ENCODE assay signal across 2 cellular contexts in the genomic region with DNA sequence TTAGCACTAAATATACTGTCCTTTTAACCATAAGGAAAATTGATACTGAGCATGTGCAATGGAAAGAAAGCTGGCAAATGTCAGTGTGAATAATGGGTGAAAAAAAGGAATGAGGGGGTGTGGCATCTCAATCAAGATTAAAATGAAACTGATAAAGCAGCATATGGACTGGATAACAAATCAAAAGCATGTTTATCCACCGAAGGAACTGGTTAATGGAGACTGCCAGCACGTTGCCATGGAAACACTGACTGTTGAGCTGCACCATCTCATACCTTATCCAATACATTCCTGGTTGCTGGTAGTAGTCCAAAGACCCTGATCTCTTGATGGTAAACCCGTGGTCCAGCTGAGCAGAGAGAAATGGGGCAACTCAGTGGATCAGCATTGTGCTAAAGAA.
TF ChIP-seq lines count a peak whose summit lies in the region.

No MANE protein-coding gene starts in this region.

TF ChIP-seq in GM23338, 12 proteins besides CTCF, POLR2A, EP300 and RAD21 (continued from another document):
- TF ChIP-seq EZH2phosphoT487 (IDR thresholded peaks at IDR 0.05; ENCODE audit: unreplicated experiment) (no peak), NANOG (IDR thresholded peaks at IDR 0.05; ENCODE audit: borderline replicate concordance) (no peak), ZNF114 (CRISPR knock-in tag; IDR thresholded peaks at IDR 0.05) (no peak), ZNF331 (CRISPR knock-in tag; IDR thresholded peaks at IDR 0.05; ENCODE audit: low read depth) (no peak), CREB1 (CRISPR knock-in tag; IDR thresholded peaks at IDR 0.05; ENCODE audit: low read depth) (no peak)
- TF ChIP-seq, protein P1, sequence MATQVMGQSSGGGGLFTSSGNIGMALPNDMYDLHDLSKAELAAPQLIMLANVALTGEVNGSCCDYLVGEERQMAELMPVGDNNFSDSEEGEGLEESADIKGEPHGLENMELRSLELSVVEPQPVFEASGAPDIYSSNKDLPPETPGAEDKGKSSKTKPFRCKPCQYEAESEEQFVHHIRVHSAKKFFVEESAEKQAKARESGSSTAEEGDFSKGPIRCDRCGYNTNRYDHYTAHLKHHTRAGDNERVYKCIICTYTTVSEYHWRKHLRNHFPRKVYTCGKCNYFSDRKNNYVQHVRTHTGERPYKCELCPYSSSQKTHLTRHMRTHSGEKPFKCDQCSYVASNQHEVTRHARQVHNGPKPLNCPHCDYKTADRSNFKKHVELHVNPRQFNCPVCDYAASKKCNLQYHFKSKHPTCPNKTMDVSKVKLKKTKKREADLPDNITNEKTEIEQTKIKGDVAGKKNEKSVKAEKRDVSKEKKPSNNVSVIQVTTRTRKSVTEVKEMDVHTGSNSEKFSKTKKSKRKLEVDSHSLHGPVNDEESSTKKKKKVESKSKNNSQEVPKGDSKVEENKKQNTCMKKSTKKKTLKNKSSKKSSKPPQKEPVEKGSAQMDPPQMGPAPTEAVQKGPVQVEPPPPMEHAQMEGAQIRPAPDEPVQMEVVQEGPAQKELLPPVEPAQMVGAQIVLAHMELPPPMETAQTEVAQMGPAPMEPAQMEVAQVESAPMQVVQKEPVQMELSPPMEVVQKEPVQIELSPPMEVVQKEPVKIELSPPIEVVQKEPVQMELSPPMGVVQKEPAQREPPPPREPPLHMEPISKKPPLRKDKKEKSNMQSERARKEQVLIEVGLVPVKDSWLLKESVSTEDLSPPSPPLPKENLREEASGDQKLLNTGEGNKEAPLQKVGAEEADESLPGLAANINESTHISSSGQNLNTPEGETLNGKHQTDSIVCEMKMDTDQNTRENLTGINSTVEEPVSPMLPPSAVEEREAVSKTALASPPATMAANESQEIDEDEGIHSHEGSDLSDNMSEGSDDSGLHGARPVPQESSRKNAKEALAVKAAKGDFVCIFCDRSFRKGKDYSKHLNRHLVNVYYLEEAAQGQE (IDR thresholded peaks at IDR 0.05; ENCODE audit: unreplicated experiment): no peak
- TF ChIP-seq, protein P2, sequence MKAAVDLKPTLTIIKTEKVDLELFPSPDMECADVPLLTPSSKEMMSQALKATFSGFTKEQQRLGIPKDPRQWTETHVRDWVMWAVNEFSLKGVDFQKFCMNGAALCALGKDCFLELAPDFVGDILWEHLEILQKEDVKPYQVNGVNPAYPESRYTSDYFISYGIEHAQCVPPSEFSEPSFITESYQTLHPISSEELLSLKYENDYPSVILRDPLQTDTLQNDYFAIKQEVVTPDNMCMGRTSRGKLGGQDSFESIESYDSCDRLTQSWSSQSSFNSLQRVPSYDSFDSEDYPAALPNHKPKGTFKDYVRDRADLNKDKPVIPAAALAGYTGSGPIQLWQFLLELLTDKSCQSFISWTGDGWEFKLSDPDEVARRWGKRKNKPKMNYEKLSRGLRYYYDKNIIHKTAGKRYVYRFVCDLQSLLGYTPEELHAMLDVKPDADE (IDR thresholded peaks at IDR 0.05): no peak
- TF ChIP-seq, protein P3, sequence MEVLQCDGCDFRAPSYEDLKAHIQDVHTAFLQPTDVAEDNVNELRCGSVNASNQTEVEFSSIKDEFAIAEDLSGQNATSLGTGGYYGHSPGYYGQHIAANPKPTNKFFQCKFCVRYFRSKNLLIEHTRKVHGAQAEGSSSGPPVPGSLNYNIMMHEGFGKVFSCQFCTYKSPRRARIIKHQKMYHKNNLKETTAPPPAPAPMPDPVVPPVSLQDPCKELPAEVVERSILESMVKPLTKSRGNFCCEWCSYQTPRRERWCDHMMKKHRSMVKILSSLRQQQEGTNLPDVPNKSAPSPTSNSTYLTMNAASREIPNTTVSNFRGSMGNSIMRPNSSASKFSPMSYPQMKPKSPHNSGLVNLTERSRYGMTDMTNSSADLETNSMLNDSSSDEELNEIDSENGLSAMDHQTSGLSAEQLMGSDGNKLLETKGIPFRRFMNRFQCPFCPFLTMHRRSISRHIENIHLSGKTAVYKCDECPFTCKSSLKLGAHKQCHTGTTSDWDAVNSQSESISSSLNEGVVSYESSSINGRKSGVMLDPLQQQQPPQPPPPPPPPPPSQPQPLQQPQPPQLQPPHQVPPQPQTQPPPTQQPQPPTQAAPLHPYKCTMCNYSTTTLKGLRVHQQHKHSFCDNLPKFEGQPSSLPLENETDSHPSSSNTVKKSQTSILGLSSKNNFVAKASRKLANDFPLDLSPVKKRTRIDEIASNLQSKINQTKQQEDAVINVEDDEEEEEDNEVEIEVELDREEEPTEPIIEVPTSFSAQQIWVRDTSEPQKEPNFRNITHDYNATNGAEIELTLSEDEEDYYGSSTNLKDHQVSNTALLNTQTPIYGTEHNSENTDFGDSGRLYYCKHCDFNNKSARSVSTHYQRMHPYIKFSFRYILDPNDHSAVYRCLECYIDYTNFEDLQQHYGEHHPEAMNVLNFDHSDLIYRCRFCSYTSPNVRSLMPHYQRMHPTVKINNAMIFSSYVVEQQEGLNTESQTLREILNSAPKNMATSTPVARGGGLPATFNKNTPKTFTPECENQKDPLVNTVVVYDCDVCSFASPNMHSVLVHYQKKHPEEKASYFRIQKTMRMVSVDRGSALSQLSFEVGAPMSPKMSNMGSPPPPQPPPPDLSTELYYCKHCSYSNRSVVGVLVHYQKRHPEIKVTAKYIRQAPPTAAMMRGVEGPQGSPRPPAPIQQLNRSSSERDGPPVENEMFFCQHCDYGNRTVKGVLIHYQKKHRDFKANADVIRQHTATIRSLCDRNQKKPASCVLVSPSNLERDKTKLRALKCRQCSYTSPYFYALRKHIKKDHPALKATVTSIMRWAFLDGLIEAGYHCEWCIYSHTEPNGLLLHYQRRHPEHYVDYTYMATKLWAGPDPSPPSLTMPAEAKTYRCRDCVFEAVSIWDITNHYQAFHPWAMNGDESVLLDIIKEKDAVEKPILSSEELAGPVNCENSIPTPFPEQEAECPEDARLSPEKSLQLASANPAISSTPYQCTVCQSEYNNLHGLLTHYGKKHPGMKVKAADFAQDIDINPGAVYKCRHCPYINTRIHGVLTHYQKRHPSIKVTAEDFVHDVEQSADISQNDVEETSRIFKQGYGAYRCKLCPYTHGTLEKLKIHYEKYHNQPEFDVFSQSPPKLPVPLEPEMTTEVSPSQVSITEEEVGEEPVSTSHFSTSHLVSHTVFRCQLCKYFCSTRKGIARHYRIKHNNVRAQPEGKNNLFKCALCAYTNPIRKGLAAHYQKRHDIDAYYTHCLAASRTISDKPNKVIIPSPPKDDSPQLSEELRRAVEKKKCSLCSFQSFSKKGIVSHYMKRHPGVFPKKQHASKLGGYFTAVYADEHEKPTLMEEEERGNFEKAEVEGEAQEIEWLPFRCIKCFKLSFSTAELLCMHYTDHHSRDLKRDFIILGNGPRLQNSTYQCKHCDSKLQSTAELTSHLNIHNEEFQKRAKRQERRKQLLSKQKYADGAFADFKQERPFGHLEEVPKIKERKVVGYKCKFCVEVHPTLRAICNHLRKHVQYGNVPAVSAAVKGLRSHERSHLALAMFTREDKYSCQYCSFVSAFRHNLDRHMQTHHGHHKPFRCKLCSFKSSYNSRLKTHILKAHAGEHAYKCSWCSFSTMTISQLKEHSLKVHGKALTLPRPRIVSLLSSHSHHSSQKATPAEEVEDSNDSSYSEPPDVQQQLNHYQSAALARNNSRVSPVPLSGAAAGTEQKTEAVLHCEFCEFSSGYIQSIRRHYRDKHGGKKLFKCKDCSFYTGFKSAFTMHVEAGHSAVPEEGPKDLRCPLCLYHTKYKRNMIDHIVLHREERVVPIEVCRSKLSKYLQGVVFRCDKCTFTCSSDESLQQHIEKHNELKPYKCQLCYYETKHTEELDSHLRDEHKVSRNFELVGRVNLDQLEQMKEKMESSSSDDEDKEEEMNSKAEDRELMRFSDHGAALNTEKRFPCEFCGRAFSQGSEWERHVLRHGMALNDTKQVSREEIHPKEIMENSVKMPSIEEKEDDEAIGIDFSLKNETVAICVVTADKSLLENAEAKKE (CRISPR knock-in tag; IDR thresholded peaks at IDR 0.05): no peak

TF ChIP-seq in SK-N-SH, 30 proteins besides CTCF, POLR2A, EP300 and RAD21 (continued from another document):
- TF ChIP-seq POLR2AphosphoS5 (IDR thresholded peaks at IDR 0.05; ENCODE audit: low read depth, low read length) (no peak), GABPA (IDR thresholded peaks at IDR 0.05; ENCODE audit: low read depth) (no peak), TAF1 (IDR thresholded peaks at IDR 0.05; ENCODE audit: borderline replicate concordance, low read depth, low read length) (no peak), CHD2 (IDR thresholded peaks at IDR 0.05; ENCODE audit: low read length, partially characterized antibody) (peak; percentile 70), GATA2 (CRISPR knock-in tag; IDR thresholded peaks at IDR 0.05) (peak; percentile 90), SMC3 (IDR thresholded peaks at IDR 0.05; ENCODE audit: low read depth, low read length) (no peak), RXRA (IDR thresholded peaks at IDR 0.05; ENCODE audit: borderline replicate concordance, low read depth) (no peak), FOXJ3 (CRISPR knock-in tag; IDR thresholded peaks at IDR 0.05) (peak; percentile 80; the same call in 1 of the 2 replicates), RFX5 (IDR thresholded peaks at IDR 0.05; ENCODE audit: low read length) (peak; percentile 81; the same call in 1 of the 2 replicates)
- TF ChIP-seq, protein P4, sequence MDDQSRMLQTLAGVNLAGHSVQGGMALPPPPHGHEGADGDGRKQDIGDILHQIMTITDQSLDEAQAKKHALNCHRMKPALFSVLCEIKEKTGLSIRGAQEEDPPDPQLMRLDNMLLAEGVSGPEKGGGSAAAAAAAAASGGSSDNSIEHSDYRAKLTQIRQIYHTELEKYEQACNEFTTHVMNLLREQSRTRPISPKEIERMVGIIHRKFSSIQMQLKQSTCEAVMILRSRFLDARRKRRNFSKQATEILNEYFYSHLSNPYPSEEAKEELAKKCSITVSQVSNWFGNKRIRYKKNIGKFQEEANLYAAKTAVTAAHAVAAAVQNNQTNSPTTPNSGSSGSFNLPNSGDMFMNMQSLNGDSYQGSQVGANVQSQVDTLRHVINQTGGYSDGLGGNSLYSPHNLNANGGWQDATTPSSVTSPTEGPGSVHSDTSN (IDR thresholded peaks at IDR 0.05): peak; percentile 37; the same call in 1 of the 2 replicates
